ENCODE assay signal across 17 cellular contexts in genomic region chr14:97412933-97413574, GRCh38.
A peak's percentile ranks its signal among the peaks of the same experiment; 100 is the strongest.
DNase-seq lines count a peak whose midpoint lies in the region; ATAC-seq, FAIRE-seq and TF ChIP-seq lines count a peak whose summit lies in the region.
"Had no signal": no experiment of that assay in that cellular context is flagged by ENCODE, and none has a peak within 500 bp of the region (broad histone marks: within the 10 kb centered on the region; RNA-seq: fewer than 3 reads in every experiment).

No MANE protein-coding gene starts in this region.

- in situ Hi-C loops in astrocyte of the cerebellum (cut with HindIII; ENCODE audit: low sequenced_read_pairs): no loop called here

- H3K27ac ChIP-seq in GM23338 (ENCODE audit: low read depth) (peak overlapping the region; percentile 91), skin epidermis (no peak overlapping the region)

- FAIRE-seq in HTR-8/SVneo (lab: Jason Lieb, UNC): no peak
- FAIRE-seq: colon, islet of Langerhans, K562 had no signal

- no peaks in the 10 kb centered on the region for H3K9me3 ChIP-seq in iPS-18c (ENCODE audit: control insufficient read depth, insufficient read depth, low read length)

- H3K27ac Mint-ChIP-seq in GM23338: no peak overlapping the region
- H3K27ac Mint-ChIP-seq: activated naive CD8-positive, alpha-beta T cell treated with anti-CD3 and anti-CD28 coated beads, Interleukin-2, amount 50 U/mL, for 24 hours; CD4-positive, alpha-beta memory T cell; stimulated activated naive B cell treated with anti-CD40 and anti-IgM and Interleukin-4, amounts not matched to agents 10 μg/mL and 1 μg/mL and 100 μg/mL, for 72 hours had no signal

- H3K4me3 Mint-ChIP-seq in GM23338: no peak overlapping the region
- H3K4me3 Mint-ChIP-seq: activated naive CD8-positive, alpha-beta T cell treated with anti-CD3 and anti-CD28 coated beads, Interleukin-2, amount 50 U/mL, for 24 hours; stimulated activated naive B cell treated with anti-CD40 and anti-IgM and Interleukin-4, amounts not matched to agents 10 μg/mL and 1 μg/mL and 100 μg/mL, for 72 hours had no signal

- H3K79me2 ChIP-seq in GM23338 (replicated peaks; ENCODE audit: insufficient read depth): no peaks in the 10 kb centered on the region

- H3K9me3 Mint-ChIP-seq in GM23338: no peaks in the 10 kb centered on the region
- H3K9me3 Mint-ChIP-seq: activated naive CD8-positive, alpha-beta T cell treated with anti-CD3 and anti-CD28 coated beads, Interleukin-2, amount 50 U/mL, for 24 hours; CD4-positive, alpha-beta memory T cell; stimulated activated naive B cell treated with anti-CD40 and anti-IgM and Interleukin-4, amounts not matched to agents 10 μg/mL and 1 μg/mL and 100 μg/mL, for 72 hours had no signal

- peaks cover 70% of the 10 kb centered on the region for H3K4me1 ChIP-seq in GM23338 (ENCODE audit: insufficient read depth)

- peak overlapping the region; percentile 80 for H3K4me2 ChIP-seq in GM23338

- no peaks in the 10 kb centered on the region for H3K27me3 Mint-ChIP-seq in GM23338 (ENCODE audit: insufficient read depth, low read depth, poor library complexity)

- no peaks in the 10 kb centered on the region for H3K36me3 ChIP-seq in GM23338 (ENCODE audit: insufficient read depth)

- H3K4me1 Mint-ChIP-seq in GM23338: peaks cover 49% of the 10 kb centered on the region
- H3K4me1 Mint-ChIP-seq: stimulated activated naive B cell treated with anti-CD40 and anti-IgM and Interleukin-4, amounts not matched to agents 10 μg/mL and 1 μg/mL and 100 μg/mL, for 72 hours had no signal

- no peak overlapping the region for H2AFZ ChIP-seq in GM23338

- no peaks in the 10 kb centered on the region for H3K9me2 ChIP-seq in GM23338 (ENCODE audit: insufficient read depth)

- TF ChIP-seq CTCF in GM23338 (conservative IDR thresholded peaks at IDR 0.05; ENCODE audit: low read depth in 2 of 2) (no peak), astrocyte of the cerebellum (IDR thresholded peaks at IDR 0.05; ENCODE audit: low read depth, low read length, missing control alignments) (no peak)

- peaks cover 18% of the 10 kb centered on the region; the same call in 1 of the 2 replicates for H3K27me3 ChIP-seq in GM23338 (ENCODE audit: insufficient read depth)

- H3F3A ChIP-seq in GM23338 (replicated peaks; ENCODE audit: low read depth): peaks cover 13% of the 10 kb centered on the region; the same call in 1 of the 2 replicates

- DNase-seq in GM23338 (ENCODE audit: low spot score) (no peak), astrocyte of the cerebellum (ENCODE audit: low read depth) (no peak), SHP77 treated with DMSO at 0.1 percent for 48 hours (lab: John Stamatoyannopoulos, UW) (no peak), HTR-8/SVneo (ENCODE audit: insufficient read length, low spot score) (no peak)
- DNase-seq: activated naive CD8-positive, alpha-beta T cell treated with anti-CD3 and anti-CD28 coated beads, Interleukin-2, amount 50 U/mL, for 24 hours; activated T-cell treated with anti-CD3 and anti-CD28 coated beads, Interleukin-2, amount 50 U/mL, for 1 hour; CD4-positive, alpha-beta memory T cell; NCI-H1417 treated with DMSO at 0.1 percent for 48 hours; NCI-H446 treated with DMSO at 0.1 percent for 48 hours; stimulated activated naive B cell treated with anti-CD40 and anti-IgM and Interleukin-4, amounts not matched to agents 10 μg/mL and 1 μg/mL and 100 μg/mL, for 72 hours had no signal

- no peaks in the 10 kb centered on the region for H3K36me3 Mint-ChIP-seq in GM23338 (ENCODE audit: low read depth)
- H3K36me3 Mint-ChIP-seq: CD4-positive, alpha-beta memory T cell; stimulated activated naive B cell treated with anti-CD40 and anti-IgM and Interleukin-4, amounts not matched to agents 10 μg/mL and 1 μg/mL and 100 μg/mL, for 72 hours had no signal

- no peak for ATAC-seq in GM23338
- ATAC-seq in HG03280 (IDR thresholded peaks at IDR 0.05; ENCODE audit: unreplicated experiment): no peak
- ATAC-seq: activated naive CD8-positive, alpha-beta T cell treated with anti-CD3 and anti-CD28 coated beads, Interleukin-2, amount 50 U/mL, for 24 hours; K562; Panc1; stimulated activated naive B cell treated with anti-CD40 and anti-IgM and Interleukin-4, amounts not matched to agents 10 μg/mL and 1 μg/mL and 100 μg/mL, for 72 hours had no signal

- H4K20me1 ChIP-seq in GM23338 (replicated peaks; ENCODE audit: insufficient read depth): no peaks in the 10 kb centered on the region

- H3K4me3 ChIP-seq in GM23338: peak overlapping the region; percentile 52
- H3K4me3 ChIP-seq in astrocyte of the cerebellum (ENCODE audit: low read depth, low read length): peak overlapping the region; percentile 38
- H3K4me3 ChIP-seq in iPS-18c (ENCODE audit: insufficient read depth, low read depth, low read length): peak overlapping the region; percentile 47
- peak overlapping the region in 5 of 7 experiments; percentile 2 to 34 (median 16) for H3K4me3 ChIP-seq in skin epidermis
- H3K4me3 ChIP-seq: K562 had no signal

TF ChIP-seq in GM23338, 12 proteins besides CTCF, POLR2A, EP300 and RAD21:
- peak; percentile 52; the same call in 1 of the 2 replicates for TF ChIP-seq NANOG (IDR thresholded peaks at IDR 0.05; ENCODE audit: borderline replicate concordance)
- TF ChIP-seq CREB1 (CRISPR knock-in tag; IDR thresholded peaks at IDR 0.05; ENCODE audit: low read depth): no peak
- no peak for TF ChIP-seq STAT1 (IDR thresholded peaks at IDR 0.05; ENCODE audit: unreplicated experiment)
